Comparison of ENCODE assay signal across 16 cellular contexts in the genomic region with DNA sequence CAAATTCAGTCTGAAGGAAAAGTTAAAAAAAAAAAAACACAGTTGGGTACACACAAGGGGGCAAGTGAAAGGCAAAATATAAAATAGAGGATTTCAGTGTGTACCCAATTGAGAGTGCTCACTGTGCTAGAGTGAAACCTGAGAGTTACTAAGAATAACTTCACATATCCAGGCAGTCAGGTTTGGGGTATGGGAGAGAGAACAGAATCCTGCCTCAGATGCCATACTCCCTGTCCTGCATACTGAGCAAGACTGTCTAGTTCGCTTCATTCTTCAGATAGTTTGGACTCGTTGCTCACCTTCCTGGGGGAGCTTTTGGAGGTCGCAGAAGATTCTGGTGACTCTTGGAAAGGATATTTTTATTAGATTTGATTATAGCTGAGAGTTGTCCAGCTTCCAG. TPM values are rescaled to one million over a fixed set of nuclear protein-coding genes. Genes with fewer than 3 reads are reported as not detected.
A peak's percentile ranks its signal among the peaks of the same experiment; 100 is the strongest.
DNase-seq lines count a peak whose midpoint lies in the region; ATAC-seq and TF ChIP-seq lines count a peak whose summit lies in the region.
"Had no signal": no experiment of that assay in that cellular context is flagged by ENCODE, and none has a peak within 500 bp of the region (broad histone marks: within the 10 kb centered on the region; RNA-seq: fewer than 3 reads in every experiment).

No MANE protein-coding gene starts in this region.

- peak overlapping the region; percentile 28 to 96 (median 82) for H3K27ac ChIP-seq in heart left ventricle
- H3K27ac ChIP-seq in effector memory CD4-positive, alpha-beta T cell (ENCODE audit: insufficient read depth, low read length, poor library complexity, severe bottlenecking), result no peak overlapping the region
- H3K27ac ChIP-seq: A549; BLaER1 treated with 17β-estradiol and CSF1 and Interleukin-3, amounts not matched to agents 10 nM and 100 nM had no signal

- peaks cover 74% of the 10 kb centered on the region for H3K36me3 Mint-ChIP-seq in stimulated activated effector memory CD8-positive, alpha-beta T cell treated with anti-CD3 and anti-CD28 coated beads, Interleukin-12 subunit alpha, Interleukin-12 subunit beta, amount 100 ng/mL, for 72 hours

- ATAC-seq in Right ventricle myocardium inferior, result peak; percentile 85
- ATAC-seq in heart left ventricle, result peak; percentile 80 to 83 (median 82)
- ATAC-seq in sciatic nerve, result no peak
- ATAC-seq in stimulated activated effector memory CD8-positive, alpha-beta T cell treated with anti-CD3 and anti-CD28 coated beads, Interleukin-12 subunit alpha, Interleukin-12 subunit beta, amount 100 ng/mL, for 72 hours, result no peak
- ATAC-seq: A549 had no signal

- H3K27ac Mint-ChIP-seq in stimulated activated effector memory CD8-positive, alpha-beta T cell treated with anti-CD3 and anti-CD28 coated beads, Interleukin-12 subunit alpha, Interleukin-12 subunit beta, amount 100 ng/mL, for 72 hours, result no peak overlapping the region

- no peak for DNase-seq in Right ventricle myocardium inferior (ENCODE audit: missing footprints)
- no peak for DNase-seq in cardiac septum (ENCODE audit: low spot score)
- no peak for DNase-seq in heart left ventricle
- DNase-seq in myocyte (ENCODE audit: low read depth), result peak; percentile 48
- DNase-seq in sciatic nerve (ENCODE audit: low spot score), result no peak
- no peak for DNase-seq in NCI-H1417 treated with DMSO at 0.1 percent for 48 hours (lab: John Stamatoyannopoulos, UW)
- no peak for DNase-seq in stimulated activated effector memory CD8-positive, alpha-beta T cell treated with anti-CD3 and anti-CD28 coated beads, Interleukin-12 subunit alpha, Interleukin-12 subunit beta, amount 100 ng/mL, for 72 hours (ENCODE audit: low spot score in 2 of 2)
- no peak for DNase-seq in effector memory CD4-positive, alpha-beta T cell
- DNase-seq: CD8-positive, alpha-beta memory T cell; DMS79 treated with DMSO at 0.1 percent for 48 hours; H9; Kasumi-1; NCI-H2029; NCI-H774 had no signal

- no peaks in the 10 kb centered on the region for H3K9me3 ChIP-seq in heart left ventricle
- H3K9me3 ChIP-seq in effector memory CD4-positive, alpha-beta T cell (ENCODE audit: control insufficient read depth, low read length), result no peaks in the 10 kb centered on the region
- H3K9me3 ChIP-seq: A549; BLaER1 treated with 17β-estradiol and CSF1 and Interleukin-3, amounts not matched to agents 10 nM and 100 nM had no signal

- intact Hi-C loops in Right ventricle myocardium inferior (cut with DNase I) (loop anchor here (2.0 kb wide), 1 partner anchor 20 kb away; a partner anchor contains a TSS), cardiac septum (cut with DNase I) (no loop called here), heart left ventricle (cut with DNase I) (no loop called here), sciatic nerve (cut with DNase I) (no loop called here)

- H3K4me1 ChIP-seq in heart left ventricle, result peaks cover 0 to 23% (median 8%) of the 10 kb centered on the region in 12 donors
- H3K4me1 ChIP-seq in effector memory CD4-positive, alpha-beta T cell (ENCODE audit: control insufficient read depth, insufficient read depth, low read length, poor library complexity, severe bottlenecking), result no peaks in the 10 kb centered on the region
- H3K4me1 ChIP-seq: A549 had no signal

- WGBS in heart left ventricle, 4 donors, result 48 to 73% (median 59%) methylated on average over 3 of the region's 3 CpGs

- peak overlapping the region in 9 of 12 donors; percentile 32 to 70 (median 52) for H3K4me3 ChIP-seq in heart left ventricle
- no peak overlapping the region for H3K4me3 ChIP-seq in effector memory CD4-positive, alpha-beta T cell (ENCODE audit: insufficient read depth, low read depth, low read length, poor library complexity, severe bottlenecking)
- H3K4me3 ChIP-seq: A549; BLaER1 treated with 17β-estradiol and CSF1 and Interleukin-3, amounts not matched to agents 10 nM and 100 nM had no signal

- H3K9me3 Mint-ChIP-seq in stimulated activated effector memory CD8-positive, alpha-beta T cell treated with anti-CD3 and anti-CD28 coated beads, Interleukin-12 subunit alpha, Interleukin-12 subunit beta, amount 100 ng/mL, for 72 hours, result no peaks in the 10 kb centered on the region
- H3K9me3 Mint-ChIP-seq: CD8-positive, alpha-beta memory T cell had no signal

- peak; percentile 32 to 67 for TF ChIP-seq POLR2A in heart left ventricle (IDR thresholded peaks at IDR 0.05)

- peaks cover 6% of the 10 kb centered on the region for H3K4me1 Mint-ChIP-seq in stimulated activated effector memory CD8-positive, alpha-beta T cell treated with anti-CD3 and anti-CD28 coated beads, Interleukin-12 subunit alpha, Interleukin-12 subunit beta, amount 100 ng/mL, for 72 hours
- H3K4me1 Mint-ChIP-seq: H9 had no signal

- no peaks in the 10 kb centered on the region for H3K27me3 ChIP-seq in heart left ventricle
- no peaks in the 10 kb centered on the region for H3K27me3 ChIP-seq in effector memory CD4-positive, alpha-beta T cell (replicated peaks; ENCODE audit: control insufficient read depth, insufficient read depth, low read length, poor library complexity, severe bottlenecking)
- H3K27me3 ChIP-seq: BLaER1 treated with 17β-estradiol and CSF1 and Interleukin-3, amounts not matched to agents 10 nM and 100 nM had no signal

- no peak for TF ChIP-seq CTCF in heart left ventricle (IDR thresholded peaks at IDR 0.05)

- no peak overlapping the region for H3K4me3 Mint-ChIP-seq in stimulated activated effector memory CD8-positive, alpha-beta T cell treated with anti-CD3 and anti-CD28 coated beads, Interleukin-12 subunit alpha, Interleukin-12 subunit beta, amount 100 ng/mL, for 72 hours
- H3K4me3 Mint-ChIP-seq: CD8-positive, alpha-beta memory T cell; H9 had no signal

- H3K36me3 ChIP-seq in heart left ventricle, result peaks cover 0 to 49% (median 27%) of the 10 kb centered on the region in 9 donors
- H3K36me3 ChIP-seq in effector memory CD4-positive, alpha-beta T cell (ENCODE audit: control insufficient read depth, insufficient read depth, low read length), result peaks cover 26% of the 10 kb centered on the region

RNA-seq across cellular contexts. Expression of a gene that starts 20.4 kb away (rescaled TPM):
- total RNA-seq in Right ventricle myocardium inferior (73.6 TPM), cardiac septum (25.8 TPM), heart left ventricle (100 to 1,000 TPM in 2 of 9 donors, 10 to 100 TPM in 7; 28.6 to 180 (median 48.7) TPM), myocyte (13.0 and 22.6 TPM in 2 replicates), sciatic nerve (17.6 TPM)
- polyA plus RNA-seq in heart left ventricle, result 10 to 100 TPM; 13.4 to 22.7 TPM
- 13.8 TPM for polyA plus RNA-seq in myocyte (2012)

RNA-seq across cellular contexts. Expression of a gene that starts 25.5 kb away (rescaled TPM):
- total RNA-seq in Right ventricle myocardium inferior (50.5 TPM), cardiac septum (55.0 TPM), heart left ventricle (100 to 1,000 TPM in 1 of 9 donors, 10 to 100 TPM in 8; 22.4 to 234 (median 40.0) TPM), myocyte (49.0 and 51.4 TPM in 2 replicates), sciatic nerve (106 TPM)
- 100 to 1,000 TPM in 1 of 2 donors, 10 to 100 TPM in 1; 43.8 to 119 TPM for polyA plus RNA-seq in heart left ventricle
- polyA plus RNA-seq in myocyte (2012), result 449 TPM

RNA-seq across cellular contexts. Expression of a gene that starts 52.0 kb away (rescaled TPM):
- total RNA-seq in Right ventricle myocardium inferior, result 9.5 TPM
- 8.3 TPM for total RNA-seq in cardiac septum
- 10 to 100 TPM in 3 of 9 donors, 1 to 10 TPM in 6; 3.7 to 17.2 (median 7.6) TPM for total RNA-seq in heart left ventricle
- 10 to 100 TPM in 1 of 2 donors, 1 to 10 TPM in 1; 9.0 to 12.2 TPM for polyA plus RNA-seq in heart left ventricle
- 4.2 and 4.5 TPM in 2 replicates for total RNA-seq in myocyte
- polyA plus RNA-seq in myocyte (2012), result 17.5 TPM
- 23.1 TPM for total RNA-seq in sciatic nerve

Comparison
In these comparisons a context has a peak if more than half of its experiments do, and no peak if none do; other contexts are left out.
1. ATAC-seq: peak in Right ventricle myocardium inferior (single experiment) and heart left ventricle (4 of 4); none in sciatic nerve (single experiment) and stimulated activated effector memory CD8-positive, alpha-beta T cell treated with anti-CD3 and anti-CD28 coated beads, Interleukin-12 subunit alpha, Interleukin-12 subunit beta, amount 100 ng/mL, for 72 hours (single experiment).